ENCODE assay signal across 1 cellular context in the genomic region with DNA sequence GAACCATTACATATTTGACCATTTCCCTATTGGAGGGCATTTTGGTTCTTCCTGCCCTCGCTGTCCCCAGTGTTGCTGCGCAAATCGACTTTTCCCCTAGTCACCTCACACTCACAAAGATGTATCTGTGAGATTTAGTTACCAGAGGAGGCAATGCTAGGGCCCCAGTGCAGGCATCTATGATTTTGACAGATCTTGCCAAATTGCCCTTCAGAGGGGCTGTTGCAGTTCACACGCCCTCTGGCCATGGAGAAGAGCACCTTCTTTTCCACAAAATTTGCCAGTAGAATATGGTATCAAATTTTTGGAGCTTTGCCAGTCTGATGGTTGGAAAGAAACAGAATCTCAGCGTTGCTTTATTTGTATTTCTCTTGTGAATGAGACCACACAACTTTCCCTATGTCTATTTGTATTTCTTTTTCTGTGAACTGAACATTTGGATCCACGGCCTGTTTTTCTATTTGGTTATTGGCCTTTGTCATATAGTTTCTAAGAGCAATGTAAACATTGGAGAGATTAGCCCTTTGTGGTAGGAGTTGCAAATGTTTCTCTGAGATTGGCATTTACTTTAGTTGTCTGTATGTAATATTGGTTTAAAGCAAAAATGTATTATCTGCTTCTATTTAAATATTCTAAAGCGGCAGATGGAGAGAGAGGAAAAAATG.
TF ChIP-seq lines count a peak whose summit lies in the region.

No MANE protein-coding gene starts in this region.

TF ChIP-seq in HepG2, 621 proteins besides CTCF, POLR2A, EP300 and RAD21 (continued from another document and continues in another):
- TF ChIP-seq SIN3B (IDR thresholded peaks at IDR 0.05; ENCODE audit: low read length), result no peak
- no peak for TF ChIP-seq ATF2 (CRISPR knock-in tag; IDR thresholded peaks at IDR 0.05)
- TF ChIP-seq SKI (IDR thresholded peaks at IDR 0.05; ENCODE audit: partially characterized antibody), result peak; percentile 64
- TF ChIP-seq ZNF138 (CRISPR knock-in tag; IDR thresholded peaks at IDR 0.05; ENCODE audit: low read depth), result no peak
- no peak for TF ChIP-seq PAF1 (CRISPR knock-in tag; IDR thresholded peaks at IDR 0.05)
- 0 out of 2 replicates have a peak, but pooled peaks have one; percentile 19 for TF ChIP-seq THAP11 (CRISPR knock-in tag; IDR thresholded peaks at IDR 0.05)
- TF ChIP-seq MEF2D (CRISPR knock-in tag; IDR thresholded peaks at IDR 0.05), result 0 out of 2 replicates have a peak, but pooled peaks have one; percentile 30
- TF ChIP-seq ZNF468 (CRISPR knock-in tag; IDR thresholded peaks at IDR 0.05), result no peak
- no peak for TF ChIP-seq GABPA (IDR thresholded peaks at IDR 0.05; ENCODE audit: low read depth, low read length)
- peak; percentile 25; the same call in 1 of the 2 replicates for TF ChIP-seq GABPA (CRISPR knock-in tag; IDR thresholded peaks at IDR 0.05; ENCODE audit: low read depth)
- no peak for TF ChIP-seq ZNF318 (CRISPR knock-in tag; IDR thresholded peaks at IDR 0.05)
- no peak for TF ChIP-seq ZNF30 (CRISPR knock-in tag; IDR thresholded peaks at IDR 0.05)
- peak; percentile 79 for TF ChIP-seq PPARG (CRISPR knock-in tag; conservative IDR thresholded peaks at IDR 0.05)
- no peak for TF ChIP-seq ZNF430 (CRISPR knock-in tag; IDR thresholded peaks at IDR 0.05)
- TF ChIP-seq ZNF160 (CRISPR knock-in tag; IDR thresholded peaks at IDR 0.05), result no peak
- no peak for TF ChIP-seq ZNF7 (CRISPR knock-in tag; IDR thresholded peaks at IDR 0.05)
- TF ChIP-seq CHD2 (IDR thresholded peaks at IDR 0.05; ENCODE audit: low read depth, low read length), result no peak
- TF ChIP-seq SETDB1 (CRISPR knock-in tag; IDR thresholded peaks at IDR 0.05; ENCODE audit: borderline replicate concordance), result no peak
- no peak for TF ChIP-seq RFX1 (IDR thresholded peaks at IDR 0.05)
- no peak for TF ChIP-seq FIP1L1 (IDR thresholded peaks at IDR 0.05; ENCODE audit: borderline replicate concordance, insufficient read depth, low read depth, low read length)
- no peak for TF ChIP-seq TCF7L2 (IDR thresholded peaks at IDR 0.05; ENCODE audit: low read depth, low read length)
- TF ChIP-seq, protein P1, sequence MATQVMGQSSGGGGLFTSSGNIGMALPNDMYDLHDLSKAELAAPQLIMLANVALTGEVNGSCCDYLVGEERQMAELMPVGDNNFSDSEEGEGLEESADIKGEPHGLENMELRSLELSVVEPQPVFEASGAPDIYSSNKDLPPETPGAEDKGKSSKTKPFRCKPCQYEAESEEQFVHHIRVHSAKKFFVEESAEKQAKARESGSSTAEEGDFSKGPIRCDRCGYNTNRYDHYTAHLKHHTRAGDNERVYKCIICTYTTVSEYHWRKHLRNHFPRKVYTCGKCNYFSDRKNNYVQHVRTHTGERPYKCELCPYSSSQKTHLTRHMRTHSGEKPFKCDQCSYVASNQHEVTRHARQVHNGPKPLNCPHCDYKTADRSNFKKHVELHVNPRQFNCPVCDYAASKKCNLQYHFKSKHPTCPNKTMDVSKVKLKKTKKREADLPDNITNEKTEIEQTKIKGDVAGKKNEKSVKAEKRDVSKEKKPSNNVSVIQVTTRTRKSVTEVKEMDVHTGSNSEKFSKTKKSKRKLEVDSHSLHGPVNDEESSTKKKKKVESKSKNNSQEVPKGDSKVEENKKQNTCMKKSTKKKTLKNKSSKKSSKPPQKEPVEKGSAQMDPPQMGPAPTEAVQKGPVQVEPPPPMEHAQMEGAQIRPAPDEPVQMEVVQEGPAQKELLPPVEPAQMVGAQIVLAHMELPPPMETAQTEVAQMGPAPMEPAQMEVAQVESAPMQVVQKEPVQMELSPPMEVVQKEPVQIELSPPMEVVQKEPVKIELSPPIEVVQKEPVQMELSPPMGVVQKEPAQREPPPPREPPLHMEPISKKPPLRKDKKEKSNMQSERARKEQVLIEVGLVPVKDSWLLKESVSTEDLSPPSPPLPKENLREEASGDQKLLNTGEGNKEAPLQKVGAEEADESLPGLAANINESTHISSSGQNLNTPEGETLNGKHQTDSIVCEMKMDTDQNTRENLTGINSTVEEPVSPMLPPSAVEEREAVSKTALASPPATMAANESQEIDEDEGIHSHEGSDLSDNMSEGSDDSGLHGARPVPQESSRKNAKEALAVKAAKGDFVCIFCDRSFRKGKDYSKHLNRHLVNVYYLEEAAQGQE (IDR thresholded peaks at IDR 0.05; ENCODE audit: borderline replicate concordance in 1 of 2, low read depth in 1 of 2, low read length in 2 of 2), result 0 out of 4 replicates have a peak, but pooled peaks of 1 of the 2 experiments have one; percentile 14
- TF ChIP-seq, protein P2, sequence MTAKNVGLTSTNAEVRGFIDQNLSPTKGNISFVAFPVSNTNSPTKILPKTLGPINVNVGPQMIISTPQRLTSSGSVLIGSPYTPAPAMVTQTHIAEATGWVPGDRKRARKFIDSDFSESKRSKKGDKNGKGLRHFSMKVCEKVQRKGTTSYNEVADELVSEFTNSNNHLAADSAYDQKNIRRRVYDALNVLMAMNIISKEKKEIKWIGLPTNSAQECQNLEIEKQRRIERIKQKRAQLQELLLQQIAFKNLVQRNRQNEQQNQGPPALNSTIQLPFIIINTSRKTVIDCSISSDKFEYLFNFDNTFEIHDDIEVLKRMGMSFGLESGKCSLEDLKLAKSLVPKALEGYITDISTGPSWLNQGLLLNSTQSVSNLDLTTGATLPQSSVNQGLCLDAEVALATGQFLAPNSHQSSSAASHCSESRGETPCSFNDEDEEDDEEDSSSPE (CRISPR knock-in tag; IDR thresholded peaks at IDR 0.05), result no peak
- no peak for TF ChIP-seq HNRNPLL (IDR thresholded peaks at IDR 0.05; ENCODE audit: low read depth, low read length, poor library complexity, severe bottlenecking)
- no peak for TF ChIP-seq LCORL (IDR thresholded peaks at IDR 0.05)
- TF ChIP-seq LCORL (CRISPR knock-in tag; IDR thresholded peaks at IDR 0.05), result no peak
- TF ChIP-seq MEIS2 (CRISPR knock-in tag; IDR thresholded peaks at IDR 0.05), result no peak
- no peak for TF ChIP-seq ARNT2 (CRISPR knock-in tag; IDR thresholded peaks at IDR 0.05; ENCODE audit: low read depth)
- peak; percentile 90 for TF ChIP-seq GATAD2A (CRISPR knock-in tag; IDR thresholded peaks at IDR 0.05)
- TF ChIP-seq MBD4 (IDR thresholded peaks at IDR 0.05; ENCODE audit: borderline replicate concordance, low read length), result no peak
- TF ChIP-seq ZNF446 (CRISPR knock-in tag; IDR thresholded peaks at IDR 0.05), result no peak
- TF ChIP-seq DZIP1 (CRISPR knock-in tag; IDR thresholded peaks at IDR 0.05), result no peak
- TF ChIP-seq FOXC1 (CRISPR knock-in tag; IDR thresholded peaks at IDR 0.05; ENCODE audit: borderline replicate concordance), result no peak
- no peak for TF ChIP-seq ZNF766 (CRISPR knock-in tag; IDR thresholded peaks at IDR 0.05; ENCODE audit: borderline replicate concordance)
- no peak for TF ChIP-seq ZNF10 (CRISPR knock-in tag; IDR thresholded peaks at IDR 0.05; ENCODE audit: borderline replicate concordance, low read depth)
- TF ChIP-seq ZSCAN25 (CRISPR knock-in tag; IDR thresholded peaks at IDR 0.05), result no peak
- no peak for TF ChIP-seq ZNF850 (CRISPR knock-in tag; conservative IDR thresholded peaks at IDR 0.05)
- TF ChIP-seq KAT8 (CRISPR knock-in tag; IDR thresholded peaks at IDR 0.05), result no peak
- TF ChIP-seq ZBTB42 (CRISPR knock-in tag; IDR thresholded peaks at IDR 0.05), result no peak
- peak; percentile 90; the same call in 1 of the 2 replicates for TF ChIP-seq SOX5 (CRISPR knock-in tag; IDR thresholded peaks at IDR 0.05; ENCODE audit: borderline replicate concordance)
- peak; percentile 26; the same call in 1 of the 2 replicates for TF ChIP-seq SIX1 (CRISPR knock-in tag; IDR thresholded peaks at IDR 0.05; ENCODE audit: borderline replicate concordance)
- no peak for TF ChIP-seq PREB (CRISPR knock-in tag; IDR thresholded peaks at IDR 0.05)
- no peak for TF ChIP-seq MYC (CRISPR knock-in tag; IDR thresholded peaks at IDR 0.05; ENCODE audit: borderline replicate concordance)
- no peak for TF ChIP-seq ZNF878 (CRISPR knock-in tag; IDR thresholded peaks at IDR 0.05)
- TF ChIP-seq HMGA1 (CRISPR knock-in tag; conservative IDR thresholded peaks at IDR 0.05), result no peak
- no peak for TF ChIP-seq ZNF367 (CRISPR knock-in tag; IDR thresholded peaks at IDR 0.05; ENCODE audit: borderline replicate concordance)
